In the genomic region with DNA sequence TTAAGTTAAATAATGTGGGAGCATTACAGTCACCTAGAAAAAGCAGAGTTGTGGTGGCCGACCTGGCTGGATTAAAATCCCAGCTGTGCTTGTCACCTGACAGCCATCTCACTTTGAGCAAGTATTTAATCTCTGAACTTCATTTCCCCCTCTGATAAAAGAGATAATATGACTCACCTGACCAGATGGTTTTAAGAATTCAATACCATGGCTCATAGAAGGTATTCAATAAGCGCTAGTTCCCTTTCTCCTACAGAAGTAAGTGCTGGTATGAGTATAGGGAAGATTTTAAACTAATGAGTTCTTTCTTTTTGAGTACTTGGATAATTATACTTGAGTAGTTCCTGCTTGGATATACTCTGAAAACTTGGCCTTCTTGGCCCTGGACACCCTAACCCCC, we compare ENCODE assay signal across 18 cellular contexts.
"Had no signal": no experiment of that assay in that cellular context is flagged by ENCODE, and none has a peak within 500 bp of the region (broad histone marks: within the 10 kb centered on the region; RNA-seq: fewer than 3 reads in every experiment).

No MANE protein-coding gene starts in this region.

- DNase-seq: KBM-7, NCI-H1048, NCI-H1105, NCI-H1436 treated with DMSO at 0.1 percent for 48 hours, NCI-H1694, NCI-H187 treated with DMSO at 0.1 percent for 48 hours, NCI-H2029 treated with DMSO at 0.1 percent for 48 hours, NCI-H2171, NCI-H226, NCI-H446, NCI-H510A, NCI-H524 treated with DMSO at 0.1 percent for 48 hours, PC-3, SHP77 treated with DMSO at 0.1 percent for 48 hours had no signal

- H3K4me1 ChIP-seq: SJSA1 had no signal

- H3K27me3 ChIP-seq: SJSA1 had no signal

- H3K27ac ChIP-seq: SJSA1, SK-N-MC had no signal

- H3K9me3 ChIP-seq: SJSA1 had no signal

- H3K36me3 ChIP-seq: SJSA1 had no signal

- H3K4me3 ChIP-seq: SJSA1, SK-N-MC had no signal

- ATAC-seq: Panc1, PC-3, Right ventricle myocardium inferior had no signal
